ENCODE assay signal across 9 cellular contexts in genomic region chr1:4655674-4656532, GRCh38. TPM values are rescaled to one million over a fixed set of nuclear protein-coding genes. Genes with fewer than 3 reads are reported as not detected.
DNase-seq lines count a peak whose midpoint lies in the region; ATAC-seq, FAIRE-seq and TF ChIP-seq lines count a peak whose summit lies in the region.
"Had no signal": no experiment of that assay in that cellular context is flagged by ENCODE, and none has a peak within 500 bp of the region (broad histone marks: within the 10 kb centered on the region; RNA-seq: fewer than 3 reads in every experiment).

No MANE protein-coding gene starts in this region.

- peak; percentile 73 for TF ChIP-seq CTCF in bronchial epithelial cell (IDR thresholded peaks at IDR 0.05; ENCODE audit: insufficient read depth, low read length, severe bottlenecking)
- TF ChIP-seq CTCF in type B pancreatic cell (conservative IDR thresholded peaks at IDR 0.05), result peak; percentile 91

- peaks cover 59% of the 10 kb centered on the region for H3K27me3 Mint-ChIP-seq in type B pancreatic cell

- peaks cover 25% of the 10 kb centered on the region for H3K27me3 ChIP-seq in bronchial epithelial cell (ENCODE audit: control insufficient read depth, insufficient read depth, low read length)

- no peaks in the 10 kb centered on the region for H3K36me3 ChIP-seq in bronchial epithelial cell (ENCODE audit: control insufficient read depth, insufficient read depth, low read length)

- H3K9me3 Mint-ChIP-seq in type B pancreatic cell, result no peaks in the 10 kb centered on the region

- peaks cover 29% of the 10 kb centered on the region for H3K4me1 Mint-ChIP-seq in type B pancreatic cell (ENCODE audit: unreplicated experiment)

- DNase-seq in NCI-H1417 (lab: John Stamatoyannopoulos, UW) (peak in 2 of 3 experiments; percentile 8 to 47), NCI-H1417 treated with DMSO at 0.1 percent for 48 hours (lab: John Stamatoyannopoulos, UW) (no peak), NCI-H1105 (lab: John Stamatoyannopoulos, UW) (peak; percentile 77), bronchial epithelial cell (ENCODE audit: low read depth) (peak; percentile 30), left kidney (ENCODE audit: low read depth, low spot score) (peak; percentile 87), type B pancreatic cell (ENCODE audit: extremely low spot score, unreplicated experiment) (peak; percentile 77), DMS53 treated with DMSO at 0.1 percent for 48 hours (lab: John Stamatoyannopoulos, UW; ENCODE audit: unreplicated experiment) (no peak)

- H3K36me3 Mint-ChIP-seq in type B pancreatic cell, result no peaks in the 10 kb centered on the region

- peak overlapping the region; percentile 10 for H3K4me3 ChIP-seq in bronchial epithelial cell (ENCODE audit: low read depth, low read length)

- no peak for ATAC-seq in GM21390 (IDR thresholded peaks at IDR 0.05; ENCODE audit: unreplicated experiment)

- H3K4me3 Mint-ChIP-seq in type B pancreatic cell, result peak overlapping the region; percentile 88
- H3K4me3 Mint-ChIP-seq: B cell had no signal

- no peak for FAIRE-seq in bronchial epithelial cell (lab: Jason Lieb, UNC)

- H3K27ac Mint-ChIP-seq in type B pancreatic cell, result peak overlapping the region; percentile 52
- H3K27ac Mint-ChIP-seq: B cell had no signal

RNA-seq across cellular contexts. Expression of gene AJAP1, which starts 1.5 kb away (rescaled TPM):
- total RNA-seq in bronchial epithelial cell (0.13 and 0.26 TPM in 2 replicates), type B pancreatic cell (ENCODE audit: low replicate concordance) (4.8 and 9.5 TPM in 2 replicates)
- total RNA-seq: B cell had no signal

Comparison
In these comparisons a context has a peak if more than half of its experiments do, and no peak if none do; other contexts are left out.
1. DNase-seq: peak in NCI-H1417 (2 of 3), NCI-H1105 (single experiment), bronchial epithelial cell (single experiment), left kidney (single experiment) and type B pancreatic cell (single experiment); none in NCI-H1417 treated with DMSO at 0.1 percent for 48 hours (single experiment) and DMS53 treated with DMSO at 0.1 percent for 48 hours (single experiment).